In genomic region chr2:240918258-240919091, GRCh38 we compare ENCODE assay signal across 17 cellular contexts. TPM values are rescaled to one million over a fixed set of nuclear protein-coding genes. Genes with fewer than 3 reads are reported as not detected.
DNase-seq lines count a peak whose midpoint lies in the region; ATAC-seq, FAIRE-seq and TF ChIP-seq lines count a peak whose summit lies in the region.
"Had no signal": no experiment of that assay in that cellular context is flagged by ENCODE, and none has a peak within 500 bp of the region (broad histone marks: within the 10 kb centered on the region; RNA-seq: fewer than 3 reads in every experiment).

No MANE protein-coding gene starts in this region.

- TF ChIP-seq POLR2A in H1 (IDR thresholded peaks at IDR 0.05; ENCODE audit: control extremely low read depth in 1 of 2, low read depth in 2 of 2, low read length in 2 of 2), result no peak

- H3K9me3 ChIP-seq in H1 (ENCODE audit: insufficient read depth in 2 of 2, low read depth in 1 of 2, low read length in 1 of 2), result no peaks in the 10 kb centered on the region
- no peaks in the 10 kb centered on the region for H3K9me3 ChIP-seq in mesenchymal stem cell (ENCODE audit: control insufficient read depth, low read length)
- no peaks in the 10 kb centered on the region for H3K9me3 ChIP-seq in aorta (ENCODE audit: control insufficient read depth, low read length)

- H3K4me1 ChIP-seq in H1 (replicated peaks in 1 of 4; ENCODE audit: control insufficient read depth in 3 of 4, insufficient read depth in 4 of 4, low read length in 3 of 4) (peaks cover 0 to 6% (median 3%) of the 10 kb centered on the region in 4 experiments; a peak in 4 of 7 replicates), mesenchymal stem cell (ENCODE audit: control insufficient read depth, insufficient read depth, low read depth, low read length) (peaks cover 48% of the 10 kb centered on the region), aorta (ENCODE audit: control insufficient read depth in 1 of 2, insufficient read depth in 2 of 2, low read length in 2 of 2) (no peaks in the 10 kb centered on the region)
- H3K4me1 ChIP-seq: parathyroid adenoma had no signal

- no peak for TF ChIP-seq RAD21 in H1 (IDR thresholded peaks at IDR 0.05 in 1 of 2, conservative IDR thresholded peaks at IDR 0.05 in 1 of 2; ENCODE audit: low read depth in 2 of 2, low read length in 2 of 2)

- H2BK12ac ChIP-seq in H1 (ENCODE audit: low read depth, low read length), result no peak overlapping the region
- H2BK12ac ChIP-seq in mesenchymal stem cell (ENCODE audit: low read length in 2 of 2), result peak overlapping the region in 1 of 2 experiments; percentile 6

- H3K18ac ChIP-seq in H1 (ENCODE audit: extremely low read depth, low read length), result no peak overlapping the region
- H3K18ac ChIP-seq in mesenchymal stem cell (ENCODE audit: low read depth in 1 of 2, low read length in 2 of 2), result no peak overlapping the region

- H3K27ac ChIP-seq in H1 (ENCODE audit: low read depth, low read length) (no peak overlapping the region), mesenchymal stem cell (ENCODE audit: low read length, poor library complexity, severe bottlenecking) (no peak overlapping the region), aorta (ENCODE audit: low read depth in 1 of 2, low read length in 2 of 2) (no peak overlapping the region)
- H3K27ac ChIP-seq: parathyroid adenoma had no signal

- no peak for TF ChIP-seq CTCF in H1 (IDR thresholded peaks at IDR 0.05; ENCODE audit: control extremely low read depth in 1 of 3, insufficient read depth in 1 of 3, low read depth in 1 of 3, low read length in 3 of 3)

- no peak overlapping the region for H3K56ac ChIP-seq in H1 (replicated peaks; ENCODE audit: insufficient read length, low read depth, low read length)

- no peak overlapping the region for H4K5ac ChIP-seq in H1 (ENCODE audit: insufficient read length, low read depth, low read length)

- POLR2A ChIA-PET in H1 (lab: Charles Lee; ENCODE audit: partially characterized antibody), result no interaction called here

- no peaks in the 10 kb centered on the region for H3K79me1 ChIP-seq in H1 (ENCODE audit: low read depth, low read length)
- H3K79me1 ChIP-seq in mesenchymal stem cell (replicated peaks; ENCODE audit: low read length, poor library complexity, severe bottlenecking), result no peaks in the 10 kb centered on the region

- 85% methylated on average over 14 of the region's 36 CpGs; no CpG with 5 or more reads in 1 of the 2 experiments for WGBS in H1 (ENCODE audit: extremely low coverage in 1 of 2, insufficient coverage in 1 of 2, insufficient read length in 1 of 2, insufficient replicate concordance in 2 of 2, low coverage in 1 of 2, low lambda C conversion rate in 2 of 2, missing lambda C conversion rate in 1 of 2), 2 experiments
- WGBS in mesenchymal stem cell, result 91% methylated on average over 33 of the region's 36 CpGs
- WGBS in aorta, 2 donors, result 93 to 94% methylated on average over 36 of the region's 36 CpGs

- H4K91ac ChIP-seq in H1 (replicated peaks; ENCODE audit: insufficient read length, low read length), result no peak overlapping the region
- no peak overlapping the region for H4K91ac ChIP-seq in mesenchymal stem cell (ENCODE audit: low read length)

- ATAC-seq in aorta (ENCODE audit: low FRiP score) (no peak), GM18867 (IDR thresholded peaks at IDR 0.05; ENCODE audit: unreplicated experiment) (no peak), GM21526 (IDR thresholded peaks at IDR 0.05; ENCODE audit: low FRiP score, unreplicated experiment) (no peak)
- ATAC-seq: stimulated activated effector memory CD8-positive, alpha-beta T cell treated with anti-CD3 and anti-CD28 coated beads, Interleukin-12 subunit alpha, Interleukin-12 subunit beta, amount 100 ng/mL, for 72 hours had no signal

- H2AK5ac ChIP-seq in H1 (ENCODE audit: low read depth, low read length), result no peak overlapping the region
- H2AK5ac ChIP-seq in mesenchymal stem cell (ENCODE audit: low read length, severe bottlenecking), result no peak overlapping the region

- H3K4me2 ChIP-seq in H1 (ENCODE audit: insufficient read depth in 1 of 2, low read depth in 2 of 2, low read length in 2 of 2), result no peak overlapping the region
- no peak overlapping the region for H3K4me2 ChIP-seq in mesenchymal stem cell (ENCODE audit: low read length, poor library complexity, severe bottlenecking)

- no peak overlapping the region for H2BK120ac ChIP-seq in H1 (replicated peaks; ENCODE audit: low read depth, low read length)
- H2BK120ac ChIP-seq in mesenchymal stem cell (ENCODE audit: low read depth, low read length), result no peak overlapping the region

- H4K8ac ChIP-seq in H1 (ENCODE audit: extremely low read depth, insufficient read depth, low read length) (no peak overlapping the region), mesenchymal stem cell (ENCODE audit: low read length) (no peak overlapping the region)

- H3K14ac ChIP-seq in H1 (ENCODE audit: insufficient read length), result no peak overlapping the region
- H3K14ac ChIP-seq in mesenchymal stem cell (ENCODE audit: low read length in 2 of 2), result no peak overlapping the region

- H2BK5ac ChIP-seq in H1 (ENCODE audit: low read depth, low read length) (no peak overlapping the region), mesenchymal stem cell (ENCODE audit: low read depth, low read length, poor library complexity, severe bottlenecking) (no peak overlapping the region)

- H3K27me3 ChIP-seq in H1 (replicated peaks in 1 of 4; ENCODE audit: control insufficient read depth in 3 of 4, extremely low read depth in 1 of 4, insufficient read depth in 3 of 4, low read length in 3 of 4), result peaks cover 1 to 9% (median 8%) of the 10 kb centered on the region in 4 experiments; a peak in 6 of 7 replicates
- H3K27me3 ChIP-seq in mesenchymal stem cell (ENCODE audit: control insufficient read depth in 1 of 2, insufficient read depth in 1 of 2, low read length in 2 of 2), result peaks cover 0 to 26% of the 10 kb centered on the region in 2 experiments
- no peaks in the 10 kb centered on the region for H3K27me3 ChIP-seq in aorta (ENCODE audit: control insufficient read depth in 1 of 2, insufficient read depth in 2 of 2, low read length in 1 of 2)

- H3K4ac ChIP-seq in H1 (replicated peaks; ENCODE audit: insufficient read length, low read depth, low read length) (no peak overlapping the region), mesenchymal stem cell (ENCODE audit: low read depth in 1 of 2, low read length in 2 of 2) (no peak overlapping the region)

- H2BK20ac ChIP-seq in H1 (ENCODE audit: low read length), result no peak overlapping the region

- peak overlapping the region; percentile 61; the same call in 1 of the 2 replicates for H2BK15ac ChIP-seq in H1 (ENCODE audit: low read length)
- no peak overlapping the region for H2BK15ac ChIP-seq in mesenchymal stem cell (ENCODE audit: low read depth, poor library complexity, severe bottlenecking)

- H3K36me3 ChIP-seq in H1 (ENCODE audit: control insufficient read depth in 2 of 4, insufficient read depth in 4 of 4, low read length in 3 of 4), result no peaks in the 10 kb centered on the region
- no peaks in the 10 kb centered on the region for H3K36me3 ChIP-seq in mesenchymal stem cell (ENCODE audit: control insufficient read depth in 1 of 2, insufficient read depth in 2 of 2, low read depth in 1 of 2, low read length in 2 of 2)
- H3K36me3 ChIP-seq in aorta (ENCODE audit: control insufficient read depth in 1 of 2, insufficient read depth in 2 of 2, low read length in 1 of 2), result no peaks in the 10 kb centered on the region

- no peak for TF ChIP-seq EP300 in H1 (IDR thresholded peaks at IDR 0.05; ENCODE audit: borderline replicate concordance in 1 of 2, low read depth in 2 of 2, low read length in 2 of 2)

- H3K79me2 ChIP-seq in H1 (ENCODE audit: control insufficient read depth in 1 of 2, insufficient read depth in 2 of 2, low read length in 2 of 2), result no peaks in the 10 kb centered on the region
- H3K79me2 ChIP-seq: parathyroid adenoma had no signal

- H3K4me3 ChIP-seq in H1 (ENCODE audit: extremely low read depth in 1 of 4, insufficient read depth in 2 of 4, low read depth in 3 of 4, low read length in 4 of 4) (no peak overlapping the region), mesenchymal stem cell (ENCODE audit: insufficient read depth in 1 of 2, low read depth in 1 of 2, low read length in 2 of 2) (peak overlapping the region in 1 of 2 experiments; percentile 21), aorta (ENCODE audit: low read length in 2 of 2) (no peak overlapping the region)

- peaks cover 4% of the 10 kb centered on the region; the same call in 1 of the 2 replicates for H3K23me2 ChIP-seq in H1 (ENCODE audit: low read depth, low read length)

- H3K23ac ChIP-seq in H1 (ENCODE audit: insufficient read length), result no peak overlapping the region
- H3K23ac ChIP-seq in mesenchymal stem cell (ENCODE audit: low read length in 2 of 2), result no peak overlapping the region

- H3K9ac ChIP-seq in H1 (replicated peaks in 1 of 4; ENCODE audit: extremely low read depth in 1 of 4, low read depth in 3 of 4, low read length in 3 of 4), result no peak overlapping the region
- peak overlapping the region; percentile 78 for H3K9ac ChIP-seq in mesenchymal stem cell (ENCODE audit: low read length)
- H3K9ac ChIP-seq: parathyroid adenoma had no signal

- FAIRE-seq in H1 (lab: Jason Lieb, UNC), result no peak

- intact Hi-C loops in aorta (cut with DNase I), result loop anchor here in 1 of 2 donors (5.0 to 10.0 kb wide), 2 partner anchors 74 to 136 kb away; no protein-coding TSS in a partner anchor

- no peak overlapping the region for H2AFZ ChIP-seq in H1 (ENCODE audit: low read length)
- no peak overlapping the region for H2AFZ ChIP-seq in mesenchymal stem cell (ENCODE audit: low read depth, low read length)
- H2AFZ ChIP-seq: parathyroid adenoma had no signal

- DNase-seq in stimulated activated CD4-positive, alpha-beta T cell treated with anti-CD3 and anti-CD28 coated beads, Interleukin-15, amount 100 ng/mL, for 24 hours, result peak; percentile 0
- DNase-seq in stimulated activated CD4-positive, alpha-beta T cell treated with anti-CD3 and anti-CD28 coated beads, Interleukin-1b, Interleukin-23, amount 100 ng/mL, for 48 hours, result no peak
- DNase-seq in H1 (ENCODE audit: low read depth in 1 of 2, low spot score in 2 of 2) (peak in 1 of 2 experiments; percentile 45), mesenchymal stem cell (no peak), aorta (peak; percentile 50 to 75), AG20443 (ENCODE audit: low spot score) (no peak)
- DNase-seq: DND-41; KG1; mesendoderm; NCI-H1436; SHP77; stimulated activated CD4-positive, alpha-beta T cell treated with anti-CD3 and anti-CD28 coated beads, Interleukin-4, amount 100 ng/mL, for 24 hours; T1000 had no signal

- peaks cover 2 to 4% of the 10 kb centered on the region in 2 experiments for H4K20me1 ChIP-seq in H1 (replicated peaks in 1 of 2; ENCODE audit: control insufficient read depth in 1 of 2, insufficient read depth in 2 of 2, low read length in 2 of 2)

- CTCF ChIA-PET in H1 (lab: Charles Lee; ENCODE audit: partially characterized antibody), result no interaction called here

RNA-seq across cellular contexts. Expression of gene CROCC2, which starts 12.3 kb away (rescaled TPM):
- not detected in 2 replicates for total RNA-seq in H1 (2021; fragmentation: NEBNext Ultra II Directional; extraction: Animal tissue kit (Norgen Biotek cat#: 25700))
- polyA plus RNA-seq in H1 (2011; rRNA removed) (not detected in 2 replicates), aorta (not detected)
- not detected for polyA plus RNA-seq in H1 (2011; cell fraction: cytosol; rRNA removed)
- polyA plus RNA-seq in H1 (2011; cell fraction: nucleus; rRNA removed), result not detected
- not detected in 4 replicates for polyA plus RNA-seq in H1 (2012, experiment 1 of 2)
- polyA plus RNA-seq in H1 (2012, experiment 2 of 2), result not detected
- not detected for polyA plus RNA-seq in H1 (2013, experiment 1 of 2)
- polyA plus RNA-seq in H1 (2013, experiment 2 of 2), result not detected
- polyA minus RNA-seq in H1 (2011; rRNA and poly(A)+ RNA removed), result not detected in 2 replicates
- polyA minus RNA-seq in H1 (2011; cell fraction: cytosol; rRNA and poly(A)+ RNA removed), result not detected
- not detected for polyA minus RNA-seq in H1 (2011; cell fraction: nucleus; rRNA and poly(A)+ RNA removed)
- polyA plus RNA-seq in mesenchymal stem cell (2013, experiment 1 of 2), result not detected
- not detected for polyA plus RNA-seq in mesenchymal stem cell (2013, experiment 2 of 2)
- total RNA-seq in aorta, result under 1 TPM; 0.13 to 0.45 TPM

RNA-seq across cellular contexts. Expression of gene MAB21L4, which starts 22.5 kb away (rescaled TPM):
- total RNA-seq in H1 (2021; fragmentation: NEBNext Ultra II Directional; extraction: Animal tissue kit (Norgen Biotek cat#: 25700)), result not detected in 2 replicates
- 0.08 and 0.11 TPM in 2 replicates for polyA plus RNA-seq in H1 (2011; rRNA removed)
- 0.19 TPM for polyA plus RNA-seq in H1 (2011; cell fraction: cytosol; rRNA removed)
- 0.10 TPM for polyA plus RNA-seq in H1 (2011; cell fraction: nucleus; rRNA removed)
- polyA plus RNA-seq in H1 (2012, experiment 1 of 2), result 0.17 to 0.31 TPM in 2 of 4 replicates, not detected in the others
- polyA plus RNA-seq in H1 (2012, experiment 2 of 2), result 0.08 TPM
- polyA plus RNA-seq in H1 (2013, experiment 1 of 2), result 0.14 TPM
- 0.20 TPM for polyA plus RNA-seq in H1 (2013, experiment 2 of 2)
- 0.13 TPM in 1 of 2 replicates, not detected in the other for polyA minus RNA-seq in H1 (2011; rRNA and poly(A)+ RNA removed)
- not detected for polyA minus RNA-seq in H1 (2011; cell fraction: cytosol; rRNA and poly(A)+ RNA removed)
- not detected for polyA minus RNA-seq in H1 (2011; cell fraction: nucleus; rRNA and poly(A)+ RNA removed)
- polyA plus RNA-seq in mesenchymal stem cell (2013, experiment 1 of 2), result not detected
- polyA plus RNA-seq in mesenchymal stem cell (2013, experiment 2 of 2), result not detected
- not detected for total RNA-seq in aorta
- 1 to 10 TPM in 1 of 2 donors, not detected in 1; 5.5 TPM for polyA plus RNA-seq in aorta

RNA-seq across cellular contexts. Expression of gene AGXT, which starts 49.9 kb away (rescaled TPM):
- not detected in 2 replicates for total RNA-seq in H1 (2021; fragmentation: NEBNext Ultra II Directional; extraction: Animal tissue kit (Norgen Biotek cat#: 25700))
- 0.03 TPM in 1 of 2 replicates, not detected in the other for polyA plus RNA-seq in H1 (2011; rRNA removed)
- polyA plus RNA-seq in H1 (2011; cell fraction: cytosol; rRNA removed), result 0.05 TPM
- not detected for polyA plus RNA-seq in H1 (2011; cell fraction: nucleus; rRNA removed)
- not detected in 4 replicates for polyA plus RNA-seq in H1 (2012, experiment 1 of 2)
- polyA plus RNA-seq in H1 (2012, experiment 2 of 2), result not detected
- not detected for polyA plus RNA-seq in H1 (2013, experiment 1 of 2)
- polyA plus RNA-seq in H1 (2013, experiment 2 of 2), result not detected
- not detected in 2 replicates for polyA minus RNA-seq in H1 (2011; rRNA and poly(A)+ RNA removed)
- not detected for polyA minus RNA-seq in H1 (2011; cell fraction: cytosol; rRNA and poly(A)+ RNA removed)
- not detected for polyA minus RNA-seq in H1 (2011; cell fraction: nucleus; rRNA and poly(A)+ RNA removed)
- polyA plus RNA-seq in mesenchymal stem cell (2013, experiment 1 of 2), result not detected
- polyA plus RNA-seq in mesenchymal stem cell (2013, experiment 2 of 2), result not detected
- not detected for total RNA-seq in aorta
- not detected for polyA plus RNA-seq in aorta

Comparison
In these comparisons a context has a peak if more than half of its experiments do, and no peak if none do; other contexts are left out.
1. DNase-seq: peak in stimulated activated CD4-positive, alpha-beta T cell treated with anti-CD3 and anti-CD28 coated beads, Interleukin-15, amount 100 ng/mL, for 24 hours (single experiment) and aorta (2 of 2); none in stimulated activated CD4-positive, alpha-beta T cell treated with anti-CD3 and anti-CD28 coated beads, Interleukin-1b, Interleukin-23, amount 100 ng/mL, for 48 hours (single experiment), mesenchymal stem cell (single experiment) and AG20443 (single experiment).